In genomic region chr6:167408235-167408869, GRCh38 we compare ENCODE assay signal across 24 cellular contexts.
"Had no signal": no experiment of that assay in that cellular context is flagged by ENCODE, and none has a peak within 500 bp of the region (broad histone marks: within the 10 kb centered on the region; RNA-seq: fewer than 3 reads in every experiment).

No MANE protein-coding gene starts in this region.

- H3K9ac ChIP-seq: KMS-11 had no signal

- FAIRE-seq: astrocyte had no signal

- H3K27ac Mint-ChIP-seq: activated CD4-positive, alpha-beta T cell treated with anti-CD3 and anti-CD28 coated beads for 36 hours; activated CD8-positive, alpha-beta T cell treated with anti-CD3 and anti-CD28 coated beads, Interleukin-2, amount 10 ng/mL, durations not matched to agents 7 days and 5 days; activated naive CD4-positive, alpha-beta T cell treated with anti-CD3 and anti-CD28 coated beads, Interleukin-2, amount 50 U/mL, for 24 hours; activated T-helper 1 cell treated with anti-CD3 and anti-CD28 coated beads, Interleukin-12 subunit alpha, Interleukin-12 subunit beta, Interleukin-2, Interleukin-4 antibody, amounts not matched to agents 30 ng/mL and 10 ng/mL and 1 ng/mL, durations not matched to agents 14 hours and 24 hours and 36 hours had no signal

- H3K4me3 ChIP-seq: SK-N-MC had no signal

- H3K4me3 Mint-ChIP-seq: activated CD4-positive, alpha-beta T cell treated with anti-CD3 and anti-CD28 coated beads for 36 hours; activated CD8-positive, alpha-beta T cell treated with anti-CD3 and anti-CD28 coated beads, Interleukin-2, amount 10 ng/mL, durations not matched to agents 7 days and 5 days; activated naive CD4-positive, alpha-beta T cell treated with anti-CD3 and anti-CD28 coated beads, Interleukin-2, amount 50 U/mL, for 24 hours; activated T-helper 1 cell treated with anti-CD3 and anti-CD28 coated beads, Interleukin-12 subunit alpha, Interleukin-12 subunit beta, Interleukin-2, Interleukin-4 antibody, amounts not matched to agents 30 ng/mL and 10 ng/mL and 1 ng/mL, durations not matched to agents 14 hours and 24 hours and 36 hours; brain had no signal

- H3K4me1 Mint-ChIP-seq: activated CD4-positive, alpha-beta T cell treated with anti-CD3 and anti-CD28 coated beads for 36 hours; activated naive CD4-positive, alpha-beta T cell treated with anti-CD3 and anti-CD28 coated beads, Interleukin-2, amount 50 U/mL, for 24 hours had no signal

- DNase-seq: activated CD4-positive, alpha-beta T cell treated with anti-CD3 and anti-CD28 coated beads for 36 hours; activated CD8-positive, alpha-beta memory T cell treated with anti-CD3 and anti-CD28 coated beads, Interleukin-2, amount 50 U/mL, for 48 hours; activated CD8-positive, alpha-beta T cell treated with anti-CD3 and anti-CD28 coated beads, Interleukin-2, amount 10 ng/mL, durations not matched to agents 7 days and 5 days; activated effector memory CD4-positive, alpha-beta T cell treated with Interleukin-2 at 50 U/mL for 16 hours; activated naive CD4-positive, alpha-beta T cell; activated T-cell treated with anti-CD3 and anti-CD28 coated beads, Interleukin-2, amount 50 U/mL, for 1 hour; cerebellar nuclear complex; NCI-H1092; NCI-H1417 treated with DMSO at 0.1 percent for 48 hours; NCI-H1694; NCI-H2029; NCI-H2107; NCI-H2171 treated with DMSO at 0.1 percent for 48 hours; NCI-H226; NCI-H82; T-helper 1 cell had no signal

- H3K27ac ChIP-seq: KMS-11, SK-N-MC, VCaP had no signal

- ATAC-seq: activated CD4-positive, alpha-beta T cell treated with anti-CD3 and anti-CD28 coated beads for 36 hours; activated CD8-positive, alpha-beta T cell treated with anti-CD3 and anti-CD28 coated beads, Interleukin-2, amount 10 ng/mL, durations not matched to agents 7 days and 5 days; Right ventricle myocardium inferior had no signal

- H3K36me3 Mint-ChIP-seq: activated naive CD4-positive, alpha-beta T cell treated with anti-CD3 and anti-CD28 coated beads, Interleukin-2, amount 50 U/mL, for 24 hours; brain had no signal

- H3K9me3 Mint-ChIP-seq: activated naive CD4-positive, alpha-beta T cell treated with anti-CD3 and anti-CD28 coated beads, Interleukin-2, amount 50 U/mL, for 24 hours; activated T-helper 1 cell treated with anti-CD3 and anti-CD28 coated beads, Interleukin-12 subunit alpha, Interleukin-12 subunit beta, Interleukin-2, Interleukin-4 antibody, amounts not matched to agents 30 ng/mL and 10 ng/mL and 1 ng/mL, durations not matched to agents 14 hours and 24 hours and 36 hours had no signal

- H3K4me2 ChIP-seq: KMS-11 had no signal
